8 cellular contexts compared by ENCODE assay signal in genomic region chr16:71817150-71817500, GRCh38. TPM values are rescaled to one million over a fixed set of nuclear protein-coding genes. Genes with fewer than 3 reads are reported as not detected.
DNase-seq lines count a peak whose midpoint lies in the region; ATAC-seq and TF ChIP-seq lines count a peak whose summit lies in the region.
"Not testable (repeated sequence)": the region's sequence is repeated elsewhere in the genome, so short reads cannot be mapped to it uniquely, and the experiment has no call there.

No MANE protein-coding gene starts in this region.

- intact Hi-C loops in OCI-LY7 (cut with micrococcal nuclease; ENCODE audit: unreplicated experiment), result not testable (repeated sequence)

- H3K79me2 ChIP-seq in OCI-LY7 (ENCODE audit: insufficient read depth, low read depth, low read length); osteoblast (ENCODE audit: insufficient read depth, low read length): not testable (repeated sequence)

- WGBS in tibial nerve, 2 donors, result 70 to 74% methylated on average over 10 of the region's 10 CpGs

- H3K9me2 ChIP-seq in OCI-LY7 (ENCODE audit: insufficient read depth, low read length), result not testable (repeated sequence)

- not testable (repeated sequence) for H3K27ac ChIP-seq in OCI-LY7 (ENCODE audit: low read depth, low read length, poor library complexity, severe bottlenecking)
- H3K27ac ChIP-seq in foreskin keratinocyte (peak overlapping the region; percentile 70), osteoblast (ENCODE audit: low read depth, low read length) (peak overlapping the region; percentile 78), tibial nerve (peak overlapping the region in 3 of 4 donors; percentile 13 to 84 (median 69))

- H3K4me2 ChIP-seq in OCI-LY7 (ENCODE audit: low read length) (peak overlapping the region; percentile 55), osteoblast (ENCODE audit: insufficient read depth, low read length) (peak overlapping the region; percentile 69)

- ATAC-seq in GM21390 (IDR thresholded peaks at IDR 0.05; ENCODE audit: unreplicated experiment), result peak; percentile 8
- ATAC-seq in HG02973 (IDR thresholded peaks at IDR 0.05; ENCODE audit: unreplicated experiment), result peak; percentile 8
- ATAC-seq in foreskin keratinocyte, result not testable (repeated sequence)

- H2AFZ ChIP-seq in OCI-LY7 (ENCODE audit: low read length) (peak overlapping the region; percentile 99), osteoblast (ENCODE audit: low read length) (peak overlapping the region; percentile 7)

- H3K4me3 ChIP-seq in GM12864 (ENCODE audit: low read depth, low read length) (peak overlapping the region; percentile 24), osteoblast (ENCODE audit: insufficient read depth, low read length) (peak overlapping the region; percentile 9)
- H3K4me3 ChIP-seq in OCI-LY7 (ENCODE audit: low read depth, low read length, poor library complexity, severe bottlenecking); tibial nerve: not testable (repeated sequence)

- not testable (repeated sequence) for H3K27me3 ChIP-seq in foreskin keratinocyte; osteoblast (ENCODE audit: insufficient read depth, low read length); tibial nerve

- not testable (repeated sequence) for DNase-seq in GM12864 (ENCODE audit: low read depth); OCI-LY7 (ENCODE audit: low spot score); foreskin keratinocyte; osteoblast (ENCODE audit: insufficient read length, low spot score, missing footprints); tibial nerve (ENCODE audit: low spot score in 2 of 2)

- not testable (repeated sequence) for H3K9me3 ChIP-seq in OCI-LY7 (ENCODE audit: low read length); osteoblast (ENCODE audit: low read depth, low read length); tibial nerve

- H3K4me3 Mint-ChIP-seq in activated naive CD4-positive, alpha-beta T cell treated with anti-CD3 and anti-CD28 coated beads, Interleukin-2, amount 50 U/mL, for 24 hours, result peak overlapping the region; percentile 54

- H3K4me1 ChIP-seq in OCI-LY7 (ENCODE audit: insufficient read depth, low read length, poor library complexity, severe bottlenecking), result peaks cover 22% of the 10 kb centered on the region
- not testable (repeated sequence) for H3K4me1 ChIP-seq in foreskin keratinocyte, tibial nerve
- peaks cover 20% of the 10 kb centered on the region for H3K4me1 ChIP-seq in osteoblast (ENCODE audit: insufficient read depth, low read length)

- TF ChIP-seq CTCF in GM12864 (IDR thresholded peaks at IDR 0.05; ENCODE audit: low read depth, low read length, missing control alignments); OCI-LY7 (conservative IDR thresholded peaks at IDR 0.05; ENCODE audit: low read length); foreskin keratinocyte (conservative IDR thresholded peaks at IDR 0.05); osteoblast (IDR thresholded peaks at IDR 0.05; ENCODE audit: extremely low read depth, low read depth, low read length); tibial nerve (IDR thresholded peaks at IDR 0.05): not testable (repeated sequence)

- not testable (repeated sequence) for H3K27me3 Mint-ChIP-seq in activated naive CD4-positive, alpha-beta T cell treated with anti-CD3 and anti-CD28 coated beads, Interleukin-2, amount 50 U/mL, for 24 hours

- H3K36me3 Mint-ChIP-seq in activated naive CD4-positive, alpha-beta T cell treated with anti-CD3 and anti-CD28 coated beads, Interleukin-2, amount 50 U/mL, for 24 hours, result not testable (repeated sequence)

- H3K9me3 Mint-ChIP-seq in activated naive CD4-positive, alpha-beta T cell treated with anti-CD3 and anti-CD28 coated beads, Interleukin-2, amount 50 U/mL, for 24 hours, result not testable (repeated sequence)

- CTCF ChIA-PET in OCI-LY7 (lab: Charles Lee; ENCODE audit: unreplicated experiment), result not testable (repeated sequence)

- TF ChIP-seq EP300 in tibial nerve (IDR thresholded peaks at IDR 0.05), result not testable (repeated sequence)

- BruUV-seq in OCI-LY7 (replicated peaks; lab: Mats Ljungman, UMichigan), result not testable (repeated sequence)

- not testable (repeated sequence) for H3K36me3 ChIP-seq in OCI-LY7 (ENCODE audit: insufficient read depth, low read length); osteoblast (ENCODE audit: insufficient read depth, low read length); tibial nerve

- H3K4me1 Mint-ChIP-seq in activated naive CD4-positive, alpha-beta T cell treated with anti-CD3 and anti-CD28 coated beads, Interleukin-2, amount 50 U/mL, for 24 hours, result peaks cover 12% of the 10 kb centered on the region

- TF ChIP-seq POLR2A in tibial nerve (IDR thresholded peaks at IDR 0.05), result not testable (repeated sequence)

- H4K20me1 ChIP-seq in OCI-LY7 (ENCODE audit: insufficient read depth, low read length); osteoblast (ENCODE audit: insufficient read depth, low read length): not testable (repeated sequence)

- peak overlapping the region; percentile 74 for H3K27ac Mint-ChIP-seq in activated naive CD4-positive, alpha-beta T cell treated with anti-CD3 and anti-CD28 coated beads, Interleukin-2, amount 50 U/mL, for 24 hours

- POLR2A ChIA-PET in OCI-LY7 (lab: Charles Lee), result interaction anchor here (0.5 to 0.7 kb wide), 5 partner anchors 9 to 1150 kb away, joined by 3 to 4 read pairs (median 3); no protein-coding TSS in a partner anchor

RNA-seq across cellular contexts. Expression of gene AP1G1, which starts 8.5 kb away (rescaled TPM):
- total RNA-seq in OCI-LY7 (2014; rRNA removed; shearing (Covaris generic)), result 57.3 and 57.9 TPM in 2 replicates
- total RNA-seq in OCI-LY7 (2022) (68.0 and 89.7 TPM in 2 replicates), foreskin keratinocyte (48.4 and 49.2 TPM in 2 replicates), osteoblast (82.5 and 104 TPM in 2 replicates), tibial nerve (100 to 1,000 TPM in 1 of 4 donors, 10 to 100 TPM in 3; 68.4 to 100 (median 95.6) TPM)
- polyA plus RNA-seq in foreskin keratinocyte, result 10.3 and 10.9 TPM in 2 replicates

RNA-seq across cellular contexts. Expression of gene ATXN1L, which starts 28.7 kb away (rescaled TPM):
- 12.5 and 12.8 TPM in 2 replicates for total RNA-seq in OCI-LY7 (2014; rRNA removed; shearing (Covaris generic))
- total RNA-seq in OCI-LY7 (2022), result 19.5 and 19.9 TPM in 2 replicates
- 16.7 and 17.7 TPM in 2 replicates for total RNA-seq in foreskin keratinocyte
- polyA plus RNA-seq in foreskin keratinocyte, result 3.7 and 4.6 TPM in 2 replicates
- 13.6 and 15.9 TPM in 2 replicates for total RNA-seq in osteoblast
- total RNA-seq in tibial nerve, result 10 to 100 TPM; 24.9 to 35.1 (median 30.0) TPM
